Comparison of ENCODE assay signal across 1 cellular context in the genomic region with DNA sequence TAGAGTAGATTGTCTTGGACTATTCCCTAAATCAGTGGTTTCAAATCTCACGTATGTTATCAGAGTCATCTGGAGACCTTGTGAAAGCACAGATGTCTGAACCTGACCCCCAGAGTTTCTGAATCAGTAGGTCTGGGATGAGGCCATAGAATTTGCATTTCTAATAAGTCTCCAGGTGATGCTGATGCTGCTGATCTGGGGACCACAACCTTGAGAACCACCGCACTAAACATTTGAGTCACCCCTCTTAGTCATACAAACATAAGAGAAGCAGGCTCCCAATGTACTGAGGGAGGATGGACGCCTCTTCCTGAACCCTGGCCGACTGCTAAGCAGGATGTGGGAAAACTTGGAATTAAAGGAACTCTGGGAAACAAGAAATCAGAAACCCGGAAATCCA.
TF ChIP-seq lines count a peak whose summit lies in the region.

No MANE protein-coding gene starts in this region.

TF ChIP-seq in GM23338, 12 proteins besides CTCF, POLR2A, EP300 and RAD21 (continued from another document):
- TF ChIP-seq, protein P1, sequence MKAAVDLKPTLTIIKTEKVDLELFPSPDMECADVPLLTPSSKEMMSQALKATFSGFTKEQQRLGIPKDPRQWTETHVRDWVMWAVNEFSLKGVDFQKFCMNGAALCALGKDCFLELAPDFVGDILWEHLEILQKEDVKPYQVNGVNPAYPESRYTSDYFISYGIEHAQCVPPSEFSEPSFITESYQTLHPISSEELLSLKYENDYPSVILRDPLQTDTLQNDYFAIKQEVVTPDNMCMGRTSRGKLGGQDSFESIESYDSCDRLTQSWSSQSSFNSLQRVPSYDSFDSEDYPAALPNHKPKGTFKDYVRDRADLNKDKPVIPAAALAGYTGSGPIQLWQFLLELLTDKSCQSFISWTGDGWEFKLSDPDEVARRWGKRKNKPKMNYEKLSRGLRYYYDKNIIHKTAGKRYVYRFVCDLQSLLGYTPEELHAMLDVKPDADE (IDR thresholded peaks at IDR 0.05), result no peak
- no peak for TF ChIP-seq NANOG (IDR thresholded peaks at IDR 0.05; ENCODE audit: borderline replicate concordance)
